8 cellular contexts compared by ENCODE assay signal in the genomic region with DNA sequence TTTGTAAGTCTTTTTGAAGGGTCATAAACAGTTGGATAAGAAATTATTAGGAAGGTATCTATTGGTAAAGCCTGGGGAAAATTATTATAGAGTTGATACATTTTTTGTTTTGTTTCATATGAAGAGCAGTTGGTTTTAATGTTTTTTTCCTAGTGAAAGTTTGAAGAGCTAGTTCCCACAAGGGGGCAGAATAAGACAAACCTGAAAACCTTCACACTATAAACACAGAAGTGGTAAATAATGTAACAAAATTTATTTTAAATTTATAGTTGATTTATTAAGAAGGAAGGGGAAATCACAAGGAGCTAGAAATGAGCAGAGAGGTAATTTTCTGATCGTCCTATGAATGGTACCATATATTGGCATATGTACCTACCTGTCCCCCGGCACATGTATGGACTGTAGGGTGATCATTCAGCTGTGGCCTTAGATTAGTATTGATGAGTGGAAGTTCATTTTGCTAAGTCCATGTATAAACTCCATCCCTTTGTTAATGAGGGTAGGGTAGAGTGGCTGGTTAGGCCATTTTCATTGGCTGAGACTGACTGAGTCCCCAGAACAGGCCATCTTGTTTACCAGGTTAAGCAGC.
A peak's percentile ranks its signal among the peaks of the same experiment; 100 is the strongest.
DNase-seq lines count a peak whose midpoint lies in the region; ATAC-seq, FAIRE-seq and TF ChIP-seq lines count a peak whose summit lies in the region.

No MANE protein-coding gene starts in this region.

- CTCF ChIA-PET in CD4-positive, alpha-beta memory T cell (lab: Charles Lee; ENCODE audit: partially characterized antibody) = no interaction called here

- H3K9me3 ChIP-seq in WERI-Rb-1 (ENCODE audit: severe bottlenecking) = peaks cover 4% of the 10 kb centered on the region
- H3K9me3 ChIP-seq in CD4-positive, alpha-beta memory T cell (ENCODE audit: control insufficient read depth in 1 of 2, low read length in 2 of 2) = no peaks in the 10 kb centered on the region

- DNase-seq in AG09309 (ENCODE audit: low read depth) = peak; percentile 8
- peak; percentile 7 for DNase-seq in HFF-Myc (ENCODE audit: extremely low read depth, low read depth)
- DNase-seq in WERI-Rb-1 = no peak
- DNase-seq in middle frontal gyrus (ENCODE audit: extremely low spot score, low spot score) = no peak
- no peak for DNase-seq in naive thymus-derived CD8-positive, alpha-beta T cell
- DNase-seq in CD4-positive, alpha-beta memory T cell = no peak

- peak; percentile 36 for TF ChIP-seq CTCF in AG09309 (IDR thresholded peaks at IDR 0.05; ENCODE audit: control insufficient read depth, insufficient read depth, low read depth, low read length, missing control alignments)
- TF ChIP-seq CTCF in HFF-Myc (IDR thresholded peaks at IDR 0.05; ENCODE audit: low read depth, low read length, missing control alignments) = peak; percentile 42
- 0 out of 2 replicates have a peak, but pooled peaks have one; percentile 16 for TF ChIP-seq CTCF in WERI-Rb-1 (IDR thresholded peaks at IDR 0.05; ENCODE audit: low read depth, low read length)

- FAIRE-seq in islet of Langerhans (lab: Jason Lieb, UNC) = peak; percentile 88

- H3K36me3 Mint-ChIP-seq in naive thymus-derived CD8-positive, alpha-beta T cell = peaks cover 0 to 7% (median 5%) of the 10 kb centered on the region in 3 donors
- H3K36me3 Mint-ChIP-seq in CD4-positive, alpha-beta memory T cell = peaks cover 0 to 14% of the 10 kb centered on the region in 2 donors

- H3K4me1 ChIP-seq in CD4-positive, alpha-beta memory T cell (ENCODE audit: insufficient read depth, low read length) = no peaks in the 10 kb centered on the region

- H3K27me3 ChIP-seq in WERI-Rb-1 (ENCODE audit: insufficient read depth, low read depth, severe bottlenecking) = no peaks in the 10 kb centered on the region
- no peaks in the 10 kb centered on the region for H3K27me3 ChIP-seq in CD4-positive, alpha-beta memory T cell (ENCODE audit: insufficient read depth, low read length)

- H3K4me3 Mint-ChIP-seq in naive thymus-derived CD8-positive, alpha-beta T cell = no peak overlapping the region
- no peak overlapping the region for H3K4me3 Mint-ChIP-seq in CD4-positive, alpha-beta memory T cell

- no peaks in the 10 kb centered on the region for H3K36me3 ChIP-seq in WERI-Rb-1
- H3K36me3 ChIP-seq in CD4-positive, alpha-beta memory T cell (ENCODE audit: insufficient read depth, low read length) = no peaks in the 10 kb centered on the region

- ATAC-seq in GM19467 (IDR thresholded peaks at IDR 0.05; ENCODE audit: unreplicated experiment) = no peak
- ATAC-seq in naive thymus-derived CD8-positive, alpha-beta T cell = no peak

- H3K4me3 ChIP-seq in AG09309 (ENCODE audit: control insufficient read depth, low read depth, low read length) = no peak overlapping the region
- H3K4me3 ChIP-seq in HFF-Myc (replicated peaks; ENCODE audit: low read depth, low read length) = no peak overlapping the region
- H3K4me3 ChIP-seq in WERI-Rb-1 (ENCODE audit: low read depth, low read length) = no peak overlapping the region
- no peak overlapping the region for H3K4me3 ChIP-seq in CD4-positive, alpha-beta memory T cell (ENCODE audit: low read length in 2 of 2)

- no peaks in the 10 kb centered on the region for H3K27me3 Mint-ChIP-seq in naive thymus-derived CD8-positive, alpha-beta T cell
- no peaks in the 10 kb centered on the region for H3K27me3 Mint-ChIP-seq in CD4-positive, alpha-beta memory T cell

- H3K27ac Mint-ChIP-seq in naive thymus-derived CD8-positive, alpha-beta T cell = no peak overlapping the region
- no peak overlapping the region for H3K27ac Mint-ChIP-seq in CD4-positive, alpha-beta memory T cell

- peaks cover 0 to 5% (median 0%) of the 10 kb centered on the region in 9 donors for H3K9me3 Mint-ChIP-seq in naive thymus-derived CD8-positive, alpha-beta T cell
- peaks cover 0 to 3% (median 0%) of the 10 kb centered on the region in 8 donors for H3K9me3 Mint-ChIP-seq in CD4-positive, alpha-beta memory T cell

- peaks cover 0 to 6% (median 3%) of the 10 kb centered on the region in 4 donors for H3K4me1 Mint-ChIP-seq in naive thymus-derived CD8-positive, alpha-beta T cell
- H3K4me1 Mint-ChIP-seq in CD4-positive, alpha-beta memory T cell = peaks cover 0 to 4% (median 1%) of the 10 kb centered on the region in 4 donors

- POLR2A ChIA-PET in naive thymus-derived CD8-positive, alpha-beta T cell (lab: Charles Lee) = no interaction called here
- POLR2A ChIA-PET in CD4-positive, alpha-beta memory T cell (lab: Charles Lee; ENCODE audit: partially characterized antibody) = no interaction called here

- no peak overlapping the region for H3K27ac ChIP-seq in WERI-Rb-1
- H3K27ac ChIP-seq in CD4-positive, alpha-beta memory T cell (ENCODE audit: low read depth, low read length) = no peak overlapping the region

- intact Hi-C loops in CD4-positive, alpha-beta memory T cell (cut with micrococcal nuclease) = no loop called here

Comparison
In these comparisons a context has a peak if more than half of its experiments do, and no peak if none do; other contexts are left out.
1. DNase-seq: peak in AG09309 (single experiment) and HFF-Myc (single experiment); none in WERI-Rb-1 (single experiment), middle frontal gyrus (single experiment), naive thymus-derived CD8-positive, alpha-beta T cell (0 of 10) and CD4-positive, alpha-beta memory T cell (0 of 5).
2. Peak in every context shown above with its lines, with median percentiles within 50 percentile points of each other: CTCF ChIP-seq.